Comparison of ENCODE assay signal across 2 cellular contexts in the genomic region with DNA sequence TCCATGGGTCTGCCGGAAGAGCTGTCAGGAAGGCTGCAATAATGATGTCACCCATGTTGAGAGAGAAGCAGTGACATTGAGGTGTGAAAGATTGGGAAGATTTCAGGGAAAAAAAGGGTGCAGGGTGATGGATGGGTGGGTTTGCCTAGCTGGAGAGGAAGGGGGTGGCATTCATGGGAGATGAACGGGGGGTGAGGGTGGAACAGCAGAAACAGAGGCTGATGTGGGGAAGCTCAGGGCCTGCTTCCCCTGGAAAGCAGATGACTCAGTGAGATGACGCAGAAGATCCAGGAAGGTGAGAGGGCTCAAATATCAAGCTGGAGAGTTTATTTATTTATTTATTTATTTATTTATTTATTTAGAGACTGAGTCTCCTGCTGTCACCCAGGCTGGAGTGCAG.
TF ChIP-seq lines count a peak whose summit lies in the region.

No MANE protein-coding gene starts in this region.

TF ChIP-seq in IMR-90, 13 proteins besides CTCF, POLR2A, EP300 and RAD21:
- TF ChIP-seq, protein P1, sequence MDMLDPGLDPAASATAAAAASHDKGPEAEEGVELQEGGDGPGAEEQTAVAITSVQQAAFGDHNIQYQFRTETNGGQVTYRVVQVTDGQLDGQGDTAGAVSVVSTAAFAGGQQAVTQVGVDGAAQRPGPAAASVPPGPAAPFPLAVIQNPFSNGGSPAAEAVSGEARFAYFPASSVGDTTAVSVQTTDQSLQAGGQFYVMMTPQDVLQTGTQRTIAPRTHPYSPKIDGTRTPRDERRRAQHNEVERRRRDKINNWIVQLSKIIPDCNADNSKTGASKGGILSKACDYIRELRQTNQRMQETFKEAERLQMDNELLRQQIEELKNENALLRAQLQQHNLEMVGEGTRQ (IDR thresholded peaks at IDR 0.05; ENCODE audit: low read depth, low read length), result no peak
- TF ChIP-seq, protein P2, sequence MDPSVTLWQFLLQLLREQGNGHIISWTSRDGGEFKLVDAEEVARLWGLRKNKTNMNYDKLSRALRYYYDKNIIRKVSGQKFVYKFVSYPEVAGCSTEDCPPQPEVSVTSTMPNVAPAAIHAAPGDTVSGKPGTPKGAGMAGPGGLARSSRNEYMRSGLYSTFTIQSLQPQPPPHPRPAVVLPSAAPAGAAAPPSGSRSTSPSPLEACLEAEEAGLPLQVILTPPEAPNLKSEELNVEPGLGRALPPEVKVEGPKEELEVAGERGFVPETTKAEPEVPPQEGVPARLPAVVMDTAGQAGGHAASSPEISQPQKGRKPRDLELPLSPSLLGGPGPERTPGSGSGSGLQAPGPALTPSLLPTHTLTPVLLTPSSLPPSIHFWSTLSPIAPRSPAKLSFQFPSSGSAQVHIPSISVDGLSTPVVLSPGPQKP (IDR thresholded peaks at IDR 0.05; ENCODE audit: borderline replicate concordance, low read depth, low read length), result no peak
- TF ChIP-seq FOS (IDR thresholded peaks at IDR 0.05; ENCODE audit: low read depth, low read length) (no peak), BHLHE40 (IDR thresholded peaks at IDR 0.05; ENCODE audit: low read depth, low read length) (no peak), NFE2L2 (IDR thresholded peaks at IDR 0.05; ENCODE audit: low read depth, low read length) (no peak), MXI1 (IDR thresholded peaks at IDR 0.05; ENCODE audit: borderline replicate concordance, low read depth, low read length) (no peak), CHD1 (IDR thresholded peaks at IDR 0.05; ENCODE audit: low read depth, low read length) (no peak), CEBPB (IDR thresholded peaks at IDR 0.05; ENCODE audit: low read depth, low read length) (no peak), RFX5 (IDR thresholded peaks at IDR 0.05; ENCODE audit: low read depth, low read length) (no peak), RCOR1 (IDR thresholded peaks at IDR 0.05; ENCODE audit: insufficient replicate concordance, low read length) (no peak), SMC3 (IDR thresholded peaks at IDR 0.05; ENCODE audit: low read depth, low read length) (no peak), MAZ (IDR thresholded peaks at IDR 0.05; ENCODE audit: borderline replicate concordance, low read depth, low read length) (no peak), MAFK (IDR thresholded peaks at IDR 0.05; ENCODE audit: low read depth, low read length) (no peak)

TF ChIP-seq in K562, 482 proteins besides CTCF, POLR2A, EP300 and RAD21:
- TF ChIP-seq, protein P3, sequence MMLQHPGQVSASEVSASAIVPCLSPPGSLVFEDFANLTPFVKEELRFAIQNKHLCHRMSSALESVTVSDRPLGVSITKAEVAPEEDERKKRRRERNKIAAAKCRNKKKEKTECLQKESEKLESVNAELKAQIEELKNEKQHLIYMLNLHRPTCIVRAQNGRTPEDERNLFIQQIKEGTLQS (IDR thresholded peaks at IDR 0.05), result peak; percentile 51
- TF ChIP-seq, protein P3 (CRISPR knock-in tag; conservative IDR thresholded peaks at IDR 0.05), result no peak
- no peak for TF ChIP-seq RBM39 (optimal IDR thresholded peaks at IDR 0.05; ENCODE audit: low read depth, low read length)
- no peak for TF ChIP-seq GABPB2 (CRISPR knock-in tag; conservative IDR thresholded peaks at IDR 0.05)
